3 cellular contexts compared by ENCODE assay signal in genomic region chr2:133906926-133907325, GRCh38.
TF ChIP-seq lines count a peak whose summit lies in the region.

No MANE protein-coding gene starts in this region.

TF ChIP-seq in GM23338, 12 proteins besides CTCF, POLR2A, EP300 and RAD21:
- no peak for TF ChIP-seq ETS1 (IDR thresholded peaks at IDR 0.05)
- no peak for TF ChIP-seq ZNF331 (CRISPR knock-in tag; IDR thresholded peaks at IDR 0.05; ENCODE audit: low read depth)
- no peak for TF ChIP-seq STAT1 (IDR thresholded peaks at IDR 0.05; ENCODE audit: unreplicated experiment)
- no peak for TF ChIP-seq EZH2phosphoT487 (IDR thresholded peaks at IDR 0.05; ENCODE audit: unreplicated experiment)
- no peak for TF ChIP-seq NANOG (IDR thresholded peaks at IDR 0.05; ENCODE audit: borderline replicate concordance)
- TF ChIP-seq REST (IDR thresholded peaks at IDR 0.05; ENCODE audit: unreplicated experiment): no peak
- TF ChIP-seq ZNF114 (CRISPR knock-in tag; IDR thresholded peaks at IDR 0.05): no peak
- no peak for TF ChIP-seq CREB1 (CRISPR knock-in tag; IDR thresholded peaks at IDR 0.05; ENCODE audit: low read depth)
- TF ChIP-seq POLR2AphosphoS5 (IDR thresholded peaks at IDR 0.05; ENCODE audit: low read depth): no peak

TF ChIP-seq in H1, 55 proteins besides CTCF, POLR2A, EP300 and RAD21:
- TF ChIP-seq SIX5 (IDR thresholded peaks at IDR 0.05; ENCODE audit: low read depth, low read length): no peak
- TF ChIP-seq SRF (IDR thresholded peaks at IDR 0.05; ENCODE audit: low read depth, low read length): peak; percentile 76

TF ChIP-seq in neural cell, 6 proteins besides CTCF, POLR2A, EP300 and RAD21:
- TF ChIP-seq MXI1 (conservative IDR thresholded peaks at IDR 0.05; ENCODE audit: poor library complexity, severe bottlenecking) (no peak), TAF1 (IDR thresholded peaks at IDR 0.05; ENCODE audit: low read depth) (no peak), EZH2 (IDR thresholded peaks at IDR 0.05; ENCODE audit: borderline replicate concordance, insufficient read depth, low read length, poor library complexity, severe bottlenecking) (no peak), POLR2AphosphoS5 (IDR thresholded peaks at IDR 0.05) (no peak), REST (IDR thresholded peaks at IDR 0.05; ENCODE audit: borderline replicate concordance) (no peak), SMC3 (conservative IDR thresholded peaks at IDR 0.05; ENCODE audit: poor library complexity) (no peak)
